10 cellular contexts compared by ENCODE assay signal in genomic region chr6:15305496-15305895, GRCh38. TPM values are rescaled to one million over a fixed set of nuclear protein-coding genes. Genes with fewer than 3 reads are reported as not detected.
A peak's percentile ranks its signal among the peaks of the same experiment; 100 is the strongest.
DNase-seq lines count a peak whose midpoint lies in the region; ATAC-seq and TF ChIP-seq lines count a peak whose summit lies in the region.
"Had no signal": no experiment of that assay in that cellular context is flagged by ENCODE, and none has a peak within 500 bp of the region (broad histone marks: within the 10 kb centered on the region; RNA-seq: fewer than 3 reads in every experiment).

No MANE protein-coding gene starts in this region.

- H3K36me3 Mint-ChIP-seq in activated CD4-positive, alpha-beta T cell treated with anti-CD3 and anti-CD28 coated beads for 36 hours (ENCODE audit: low read depth): peaks cover 41% of the 10 kb centered on the region
- H3K36me3 Mint-ChIP-seq in T-helper 1 cell treated with Interleukin-12 subunit alpha and Interleukin-12 subunit beta and Interleukin-4 antibody, amounts not matched to agents 30 μg/mL and 1 μg/mL, for 36 hours (ENCODE audit: low read depth): peaks cover 22% of the 10 kb centered on the region

- TF ChIP-seq POLR2A in transverse colon (IDR thresholded peaks at IDR 0.05): no peak

- TF ChIP-seq CTCF in osteoblast (IDR thresholded peaks at IDR 0.05; ENCODE audit: extremely low read depth, low read depth, low read length): no peak
- no peak for TF ChIP-seq CTCF in transverse colon (IDR thresholded peaks at IDR 0.05)

- no peak for DNase-seq in activated CD4-positive, alpha-beta T cell treated with anti-CD3 and anti-CD28 coated beads for 36 hours
- DNase-seq in activated CD4-positive, alpha-beta T cell treated with anti-CD3 and anti-CD28 coated beads for 1 hour: no peak
- no peak for DNase-seq in osteoblast (ENCODE audit: insufficient read length, low spot score, missing footprints)
- no peak for DNase-seq in transverse colon
- DNase-seq in NCI-H146 (lab: John Stamatoyannopoulos, UW): no peak
- DNase-seq: aorta, HFFc6 had no signal

- POLR2A ChIA-PET in activated CD4-positive, alpha-beta T cell treated with anti-CD3 and anti-CD28 coated beads for 36 hours (lab: Charles Lee): interaction anchor here (0.6 kb wide), 2 partner anchors 35 to 472 kb away, joined by 3 to 4 read pairs; no protein-coding TSS in a partner anchor

- no peak overlapping the region for H2AFZ ChIP-seq in osteoblast (ENCODE audit: low read length)

- CTCF ChIA-PET in activated CD4-positive, alpha-beta T cell treated with anti-CD3 and anti-CD28 coated beads for 36 hours (lab: Charles Lee): interaction anchor here (1.5 kb wide), 1 partner anchor 13 kb away, joined by 6 read pairs; no protein-coding TSS in a partner anchor

- H3K4me1 Mint-ChIP-seq in activated CD4-positive, alpha-beta T cell treated with anti-CD3 and anti-CD28 coated beads for 36 hours: peaks cover 83% of the 10 kb centered on the region
- peaks cover 70% of the 10 kb centered on the region for H3K4me1 Mint-ChIP-seq in T-helper 1 cell treated with Interleukin-12 subunit alpha and Interleukin-12 subunit beta and Interleukin-4 antibody, amounts not matched to agents 30 μg/mL and 1 μg/mL, for 36 hours (ENCODE audit: low read depth)

- no peaks in the 10 kb centered on the region for H3K9me3 Mint-ChIP-seq in activated CD4-positive, alpha-beta T cell treated with anti-CD3 and anti-CD28 coated beads for 36 hours (ENCODE audit: low read depth)
- no peaks in the 10 kb centered on the region for H3K9me3 Mint-ChIP-seq in T-helper 1 cell treated with Interleukin-12 subunit alpha and Interleukin-12 subunit beta and Interleukin-4 antibody, amounts not matched to agents 30 μg/mL and 1 μg/mL, for 36 hours
- H3K9me3 Mint-ChIP-seq: HFFc6 had no signal

- no peaks in the 10 kb centered on the region for H3K36me3 ChIP-seq in osteoblast (ENCODE audit: insufficient read depth, low read length)
- no peaks in the 10 kb centered on the region for H3K36me3 ChIP-seq in transverse colon

- peaks cover 26% of the 10 kb centered on the region for H3K4me1 ChIP-seq in osteoblast (ENCODE audit: insufficient read depth, low read length)
- peaks cover 4 to 64% (median 34%) of the 10 kb centered on the region in 4 donors for H3K4me1 ChIP-seq in transverse colon

- peak overlapping the region; percentile 34 for H3K27ac ChIP-seq in osteoblast (ENCODE audit: low read depth, low read length)
- H3K27ac ChIP-seq in transverse colon: no peak overlapping the region

- no peak for TF ChIP-seq EP300 in transverse colon (IDR thresholded peaks at IDR 0.05; ENCODE audit: low read depth)

- no peaks in the 10 kb centered on the region for H3K27me3 Mint-ChIP-seq in activated CD4-positive, alpha-beta T cell treated with anti-CD3 and anti-CD28 coated beads for 36 hours
- no peaks in the 10 kb centered on the region for H3K27me3 Mint-ChIP-seq in T-helper 1 cell treated with Interleukin-12 subunit alpha and Interleukin-12 subunit beta and Interleukin-4 antibody, amounts not matched to agents 30 μg/mL and 1 μg/mL, for 36 hours (ENCODE audit: low read depth)

- H3K9me3 ChIP-seq in osteoblast (ENCODE audit: low read depth, low read length) (no peaks in the 10 kb centered on the region), transverse colon (no peaks in the 10 kb centered on the region)

- H3K27me3 ChIP-seq in osteoblast (ENCODE audit: insufficient read depth, low read length): no peaks in the 10 kb centered on the region
- no peaks in the 10 kb centered on the region for H3K27me3 ChIP-seq in transverse colon

- intact Hi-C loops in activated CD4-positive, alpha-beta T cell treated with anti-CD3 and anti-CD28 coated beads for 36 hours (cut with DNase I, micrococcal nuclease): loop anchor here in 1 of 2 experiments (2.0 kb wide), 1 partner anchor 13 kb away; no protein-coding TSS in a partner anchor
- intact Hi-C loops in transverse colon (cut with DNase I; ENCODE audit: low total_unique reads): no loop called here

- peaks cover 20% of the 10 kb centered on the region for H4K20me1 ChIP-seq in osteoblast (ENCODE audit: insufficient read depth, low read length)

- peaks cover 84% of the 10 kb centered on the region for H3K79me2 ChIP-seq in osteoblast (ENCODE audit: insufficient read depth, low read length)

- H3K4me2 ChIP-seq in osteoblast (ENCODE audit: insufficient read depth, low read length): no peak overlapping the region

- H3K4me3 Mint-ChIP-seq in activated CD4-positive, alpha-beta T cell treated with anti-CD3 and anti-CD28 coated beads for 36 hours: peak overlapping the region; percentile 3
- H3K4me3 Mint-ChIP-seq in T-helper 1 cell treated with Interleukin-12 subunit alpha and Interleukin-12 subunit beta and Interleukin-4 antibody, amounts not matched to agents 30 μg/mL and 1 μg/mL, for 36 hours: peak overlapping the region; percentile 14
- H3K4me3 Mint-ChIP-seq: HFFc6 had no signal

- in situ Hi-C loops in transverse colon (cut with MboI; ENCODE audit: low pct_ligation_motif_present in 1 of 4, low pct_unique_long_range_greater_than_20kb in 1 of 4, low sequenced_read_pairs in 3 of 4): no loop called here

- H3K4me3 ChIP-seq in osteoblast (ENCODE audit: insufficient read depth, low read length) (no peak overlapping the region), transverse colon (no peak overlapping the region)

- peak overlapping the region; percentile 84 for H3K27ac Mint-ChIP-seq in activated CD4-positive, alpha-beta T cell treated with anti-CD3 and anti-CD28 coated beads for 36 hours
- peak overlapping the region; percentile 84 for H3K27ac Mint-ChIP-seq in T-helper 1 cell treated with Interleukin-12 subunit alpha and Interleukin-12 subunit beta and Interleukin-4 antibody, amounts not matched to agents 30 μg/mL and 1 μg/mL, for 36 hours
- H3K27ac Mint-ChIP-seq: HFFc6 had no signal

- ATAC-seq in activated CD4-positive, alpha-beta T cell treated with anti-CD3 and anti-CD28 coated beads for 36 hours: peak; percentile 45
- ATAC-seq in HG02642 (IDR thresholded peaks at IDR 0.05; ENCODE audit: poor library complexity, unreplicated experiment): peak; percentile 69
- no peak for ATAC-seq in HG03571 (IDR thresholded peaks at IDR 0.05; ENCODE audit: unreplicated experiment)

RNA-seq across cellular contexts. Expression of gene JARID2, which starts 59.6 kb away (rescaled TPM):
- 10 to 100 TPM; 43.0 to 48.6 TPM for total RNA-seq in activated CD4-positive, alpha-beta T cell treated with anti-CD3 and anti-CD28 coated beads for 36 hours
- total RNA-seq in osteoblast: 8.5 and 10.5 TPM in 2 replicates
- total RNA-seq in transverse colon: 10 to 100 TPM in 2 of 4 donors, 1 to 10 TPM in 2; 9.4 to 18.7 (median 10.9) TPM
